ENCODE assay signal across 10 cellular contexts in the genomic region with DNA sequence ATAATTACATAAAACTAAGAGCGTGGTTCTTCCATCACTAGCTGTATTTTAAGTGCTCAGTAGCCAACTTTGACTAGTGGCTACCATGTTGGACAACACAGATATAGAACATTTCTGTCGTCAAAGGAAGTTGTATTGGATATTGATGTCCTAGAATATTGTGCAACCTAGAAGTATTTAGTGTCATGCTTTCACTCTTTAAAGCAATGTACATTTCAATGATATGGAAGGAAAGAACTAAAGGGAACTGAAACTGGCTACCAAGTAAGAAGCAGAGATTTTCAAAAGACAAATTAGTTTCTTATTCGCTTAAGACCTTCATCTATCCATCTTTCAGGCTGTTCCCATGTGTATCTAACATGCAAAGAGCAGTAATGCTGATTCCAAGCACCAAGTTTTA.
A peak's percentile ranks its signal among the peaks of the same experiment; 100 is the strongest.
DNase-seq lines count a peak whose midpoint lies in the region; ATAC-seq and TF ChIP-seq lines count a peak whose summit lies in the region.
"Had no signal": no experiment of that assay in that cellular context is flagged by ENCODE, and none has a peak within 500 bp of the region (broad histone marks: within the 10 kb centered on the region; RNA-seq: fewer than 3 reads in every experiment).

No MANE protein-coding gene starts in this region.

- H3K27ac Mint-ChIP-seq in endothelial cell (ENCODE audit: unreplicated experiment) = peak overlapping the region; percentile 72

- in situ Hi-C loops in GM13976 (cut with MboI; ENCODE audit: low sequenced_read_pairs, unreplicated experiment) (no loop called here), G401 (cut with HindIII; ENCODE audit: low sequenced_read_pairs) (no loop called here)

- H3K4me3 Mint-ChIP-seq in endothelial cell (ENCODE audit: unreplicated experiment) = peak overlapping the region; percentile 69

- peak; percentile 32 for ATAC-seq in GM21367 (IDR thresholded peaks at IDR 0.05; ENCODE audit: unreplicated experiment)
- peak; percentile 47 for ATAC-seq in HG03378 (IDR thresholded peaks at IDR 0.05; ENCODE audit: unreplicated experiment)
- ATAC-seq in GM18520 (IDR thresholded peaks at IDR 0.05; ENCODE audit: unreplicated experiment) = no peak

- H3K36me3 Mint-ChIP-seq in endothelial cell (ENCODE audit: low read depth, unreplicated experiment) = peaks cover 80% of the 10 kb centered on the region

- peaks cover 61% of the 10 kb centered on the region for H3K4me1 Mint-ChIP-seq in endothelial cell (ENCODE audit: unreplicated experiment)

- peaks cover 37% of the 10 kb centered on the region for H3K27me3 Mint-ChIP-seq in endothelial cell (ENCODE audit: unreplicated experiment)

- DNase-seq in GM13976 (ENCODE audit: low spot score) (peak; percentile 38), endothelial cell (ENCODE audit: low spot score) (no peak), epidermal melanocyte (ENCODE audit: insufficient read length, low spot score) (no peak), G401 (ENCODE audit: low spot score) (no peak), C1 segment of cervical spinal cord (lab: John Stamatoyannopoulos, UW) (no peak)
- DNase-seq: NCI-H1436, tibial artery had no signal

- no peaks in the 10 kb centered on the region for H3K9me3 Mint-ChIP-seq in endothelial cell (ENCODE audit: unreplicated experiment)

- TF ChIP-seq CTCF in GM13976 (IDR thresholded peaks at IDR 0.05; ENCODE audit: borderline replicate concordance, control extremely low read depth, extremely low read depth, insufficient read depth, missing control alignments) (no peak), endothelial cell (IDR thresholded peaks at IDR 0.05; ENCODE audit: unreplicated experiment) (no peak)
